21 cellular contexts compared by ENCODE assay signal in the genomic region with DNA sequence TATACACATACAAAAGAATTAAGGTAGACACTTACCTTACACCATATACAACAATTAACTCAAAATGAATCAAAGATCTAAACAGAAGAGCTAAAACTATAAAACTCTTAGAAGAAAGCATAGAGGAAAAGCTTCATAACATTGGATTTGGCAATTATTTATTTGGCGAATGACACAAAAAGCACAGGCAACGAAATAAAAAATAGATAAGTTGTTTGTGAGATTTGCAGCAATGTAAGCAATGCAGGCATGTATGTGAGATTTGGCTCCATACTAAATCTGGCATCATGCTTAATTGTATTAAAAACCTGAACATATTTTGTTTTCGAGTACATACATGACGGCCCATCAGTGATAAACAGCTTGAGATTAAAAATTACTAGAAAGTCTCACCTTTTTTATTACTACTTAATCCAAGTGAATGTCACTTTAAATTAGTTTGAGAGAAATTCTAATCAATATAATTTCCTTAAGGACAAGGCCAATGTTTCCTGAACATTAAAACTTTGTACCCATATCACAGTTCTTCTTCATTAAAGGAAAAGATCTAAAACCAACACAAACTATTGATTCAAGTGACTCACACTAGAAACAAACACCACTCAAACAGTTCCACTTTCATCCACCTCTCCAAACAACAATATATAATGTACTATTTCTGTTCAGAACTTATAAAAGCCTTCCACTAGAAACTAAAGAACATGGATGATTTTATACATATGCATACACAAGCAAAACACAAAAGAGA. TPM values are rescaled to one million over a fixed set of nuclear protein-coding genes. Genes with fewer than 3 reads are reported as not detected.
DNase-seq lines count a peak whose midpoint lies in the region; ATAC-seq, FAIRE-seq and TF ChIP-seq lines count a peak whose summit lies in the region.
"Had no signal": no experiment of that assay in that cellular context is flagged by ENCODE, and none has a peak within 500 bp of the region (broad histone marks: within the 10 kb centered on the region; RNA-seq: fewer than 3 reads in every experiment).

No MANE protein-coding gene starts in this region.

- no peak for TF ChIP-seq EP300 in K562 (IDR thresholded peaks at IDR 0.05; ENCODE audit: low read length)

- TF ChIP-seq POLR2A in K562 (conservative IDR thresholded peaks at IDR 0.05) = no peak
- no peak for TF ChIP-seq POLR2A in GM12892 (IDR thresholded peaks at IDR 0.05; ENCODE audit: low read depth, low read length)

- no peak overlapping the region for H2AFZ ChIP-seq in K562 (ENCODE audit: low read depth, low read length)
- H2AFZ ChIP-seq: GM23338 had no signal

- FAIRE-seq in K562 (lab: Jason Lieb, UNC) = no peak
- no peak for FAIRE-seq in GM12892 (lab: Jason Lieb, UNC)
- FAIRE-seq: G401.6, GM12891, GM18507, H54 had no signal

- DNase-seq in DMS53 (lab: John Stamatoyannopoulos, UW) = peak; percentile 75
- DNase-seq in K562 (ENCODE audit: extremely low read depth in 1 of 4, low spot score in 3 of 4) = no peak
- DNase-seq in left lobe of liver (ENCODE audit: low spot score) = no peak
- DNase-seq in mucosa of descending colon = no peak
- DNase-seq in stimulated activated CD4-positive, alpha-beta T cell treated with anti-CD3 and anti-CD28 coated beads, Interleukin-4, amount 100 ng/mL, for 4 hours = no peak
- no peak for DNase-seq in GM12892 (ENCODE audit: insufficient read length)
- DNase-seq in activated CD4-positive, CD25-positive, alpha-beta regulatory T cell (lab: John Stamatoyannopoulos, UW) = no peak
- DNase-seq: 8988T; Calu3; CD8-positive, alpha-beta T cell; HCEC 1CT had no signal

- H3K27me3 ChIP-seq in K562 (ENCODE audit: control insufficient read depth in 2 of 2, insufficient read depth in 2 of 2, low read length in 2 of 2) = peaks cover 13 to 28% of the 10 kb centered on the region in 2 experiments
- H3K27me3 ChIP-seq: BLaER1 had no signal

- in situ Hi-C loops in K562 (cut with MboI) = no loop called here

- POLR2A ChIA-PET in K562 (lab: Yijun Ruan, JAX) = no interaction called here

- ATAC-seq in K562 = no peak
- peak; percentile 30 for ATAC-seq in left lobe of liver
- ATAC-seq in mucosa of descending colon = peak; percentile 34
- no peak for ATAC-seq in GM19395 (IDR thresholded peaks at IDR 0.05; ENCODE audit: unreplicated experiment)
- ATAC-seq: CD8-positive, alpha-beta T cell; GM23338 had no signal

- H3K36me3 ChIP-seq in K562 (ENCODE audit: control insufficient read depth, insufficient read depth, low read length) (no peaks in the 10 kb centered on the region), mucosa of descending colon (ENCODE audit: low read depth) (no peaks in the 10 kb centered on the region)
- H3K36me3 ChIP-seq: BLaER1 had no signal

- no peaks in the 10 kb centered on the region for H3K9me1 ChIP-seq in K562 (ENCODE audit: control insufficient read depth, insufficient read depth, low read length)

- H3K9ac ChIP-seq in K562 (ENCODE audit: insufficient read depth in 1 of 2, low read depth in 2 of 2, low read length in 2 of 2) = no peak overlapping the region
- H3K9ac ChIP-seq: BLaER1 had no signal

- no peaks in the 10 kb centered on the region for H4K20me1 ChIP-seq in K562 (replicated peaks; ENCODE audit: control insufficient read depth, insufficient read depth, low read length)
- H4K20me1 ChIP-seq: BLaER1 had no signal

- CTCF ChIA-PET in K562 (lab: Yijun Ruan, JAX; ENCODE audit: low intra/inter-chr PET ratio) = no interaction called here

- intact Hi-C loops in K562 (cut with micrococcal nuclease) = no loop called here
- intact Hi-C loops in mucosa of descending colon (cut with DNase I, micrococcal nuclease) = no loop called here

- H3K4me3 ChIP-seq in K562 (no peak overlapping the region), mucosa of descending colon (no peak overlapping the region)
- H3K4me3 ChIP-seq: BLaER1, GM23338 had no signal

- H3K4me1 ChIP-seq in K562 (replicated peaks in 1 of 2; ENCODE audit: control insufficient read depth in 2 of 2, insufficient read depth in 2 of 2, low read length in 2 of 2) (no peaks in the 10 kb centered on the region), mucosa of descending colon (ENCODE audit: low read depth) (no peaks in the 10 kb centered on the region)
- H3K4me1 ChIP-seq: BLaER1 had no signal

- no peak overlapping the region for H3K27ac ChIP-seq in K562 (ENCODE audit: extremely low read depth, low read depth, low read length)
- H3K27ac ChIP-seq: BLaER1 had no signal

- no TSS peak for BruUV-seq in K562 (replicated peaks; lab: Mats Ljungman, UMichigan)

- TF ChIP-seq RAD21 in K562 (CRISPR knock-in tag; conservative IDR thresholded peaks at IDR 0.05 in 1 of 2, IDR thresholded peaks at IDR 0.05 in 1 of 2) = no peak

- H3K79me2 ChIP-seq in K562 (ENCODE audit: control insufficient read depth, insufficient read depth, low read length) = no peaks in the 10 kb centered on the region

- WGBS in K562 (ENCODE audit: insufficient coverage, low coverage, missing lambda C conversion rate) = 0% methylated on average over 4 of the region's 4 CpGs

- no peak for TF ChIP-seq CTCF in K562 (IDR thresholded peaks at IDR 0.05 in 2 of 3, conservative IDR thresholded peaks at IDR 0.05 in 1 of 3; ENCODE audit: insufficient read depth in 2 of 3, low read depth in 1 of 3, low read length in 3 of 3)
- TF ChIP-seq CTCF in mucosa of descending colon (IDR thresholded peaks at IDR 0.05) = no peak

- H3K4me2 ChIP-seq in K562 (ENCODE audit: insufficient read depth, low read length) = no peak overlapping the region
- H3K4me2 ChIP-seq: BLaER1, GM23338 had no signal

- H3K9me3 ChIP-seq in K562 (replicated peaks; ENCODE audit: control insufficient read depth, insufficient read depth, low read depth, low read length) (no peaks in the 10 kb centered on the region; the same call in 1 of the 2 replicates), mucosa of descending colon (no peaks in the 10 kb centered on the region)

RNA-seq across cellular contexts. Expression of a gene that starts 23.1 kb away (rescaled TPM):
- total RNA-seq in K562 (2011; cell fraction: chromatin; rRNA removed; ENCODE audit: low replicate concordance) = 0.21 and 0.30 TPM in 2 replicates
- 0.33 and 0.53 TPM in 2 replicates for total RNA-seq in K562 (2011; cell fraction: nucleolus; rRNA removed)
- total RNA-seq in K562 (2011; cell fraction: nucleoplasm; rRNA removed) = 0.37 and 0.76 TPM in 2 replicates
- total RNA-seq in K562 (2014; rRNA removed) = not detected in 2 replicates
- total RNA-seq in K562 (2014; rRNA removed; fragmentation: Illumina TruSeq; extraction: Trizol) = not detected in 2 replicates
- not detected in 2 replicates for total RNA-seq in K562 (2015; rRNA removed; fragmentation: Illumina TruSeq; extraction: Trizol)
- total RNA-seq in K562 (2021) = 0.45 TPM in 1 of 2 replicates, not detected in the other
- polyA plus RNA-seq in K562 (2011; rRNA removed) = 0.08 and 0.35 TPM in 2 replicates
- 0.42 and 0.58 TPM in 2 replicates for polyA plus RNA-seq in K562 (2011; cell fraction: cytosol; rRNA removed)
- polyA plus RNA-seq in K562 (2011; cell fraction: nucleus; rRNA removed) = 1.0 and 1.2 TPM in 2 replicates
- polyA plus RNA-seq in K562 (2012) = 0.13 and 1.1 TPM in 2 replicates
- polyA plus RNA-seq in K562 (2014; fragmentation: Illumina TruSeq; extraction: Trizol) = 0.07 TPM in 1 of 2 replicates, not detected in the other
- not detected for polyA plus RNA-seq in K562 (2014; fragmentation: Nextera tagmentation; extraction: Ambion mirVana)
- polyA plus RNA-seq in K562 (2014; rRNA removed) = 0.67 TPM in 1 of 2 replicates, not detected in the other
- not detected in 2 replicates for polyA minus RNA-seq in K562 (2011; rRNA and poly(A)+ RNA removed)
- polyA minus RNA-seq in K562 (2011; cell fraction: cytosol; rRNA and poly(A)+ RNA removed) = not detected in 2 replicates
- not detected in 2 replicates for polyA minus RNA-seq in K562 (2011; cell fraction: nucleus; rRNA and poly(A)+ RNA removed)
- total RNA-seq in left lobe of liver = 0.45 TPM
- total RNA-seq in mucosa of descending colon = 10 to 100 TPM; 31.9 to 71.6 (median 40.6) TPM
- not detected for polyA plus RNA-seq in GM12892 (2012; ENCODE audit: missing spikeins)
- total RNA-seq: A673; CD8-positive, alpha-beta T cell had no signal
- polyA plus RNA-seq: AG04450, CD14-positive monocyte had no signal

RNA-seq across cellular contexts. Expression of a gene that starts 38.7 kb away (rescaled TPM):
- total RNA-seq in K562 (2011; cell fraction: chromatin; rRNA removed; ENCODE audit: low replicate concordance) = not detected in 2 replicates
- total RNA-seq in K562 (2011; cell fraction: nucleolus; rRNA removed) = not detected in 2 replicates
- total RNA-seq in K562 (2011; cell fraction: nucleoplasm; rRNA removed) = not detected in 2 replicates
- total RNA-seq in K562 (2014; rRNA removed) = not detected in 2 replicates
- total RNA-seq in K562 (2014; rRNA removed; fragmentation: Illumina TruSeq; extraction: Trizol) = not detected in 2 replicates
- total RNA-seq in K562 (2015; rRNA removed; fragmentation: Illumina TruSeq; extraction: Trizol) = not detected in 2 replicates
- not detected in 2 replicates for total RNA-seq in K562 (2021)
- polyA plus RNA-seq in K562 (2011; rRNA removed) = not detected in 2 replicates
- polyA plus RNA-seq in K562 (2011; cell fraction: cytosol; rRNA removed) = not detected in 2 replicates
- polyA plus RNA-seq in K562 (2011; cell fraction: nucleus; rRNA removed) = not detected in 2 replicates
- polyA plus RNA-seq in K562 (2012) = 0.06 TPM in 1 of 2 replicates, not detected in the other
- not detected in 2 replicates for polyA plus RNA-seq in K562 (2014; fragmentation: Illumina TruSeq; extraction: Trizol)
- polyA plus RNA-seq in K562 (2014; fragmentation: Nextera tagmentation; extraction: Ambion mirVana) = not detected
- 0.21 TPM in 1 of 2 replicates, not detected in the other for polyA plus RNA-seq in K562 (2014; rRNA removed)
- not detected in 2 replicates for polyA minus RNA-seq in K562 (2011; rRNA and poly(A)+ RNA removed)
- not detected in 2 replicates for polyA minus RNA-seq in K562 (2011; cell fraction: cytosol; rRNA and poly(A)+ RNA removed)
- polyA minus RNA-seq in K562 (2011; cell fraction: nucleus; rRNA and poly(A)+ RNA removed) = not detected in 2 replicates
- 2.6 TPM for total RNA-seq in left lobe of liver
- total RNA-seq in mucosa of descending colon = 100 to 1,000 TPM in 1 of 3 donors, 10 to 100 TPM in 2; 33.1 to 102 (median 63.3) TPM
- polyA plus RNA-seq in GM12892 (2012; ENCODE audit: missing spikeins) = not detected
- total RNA-seq: A673; CD8-positive, alpha-beta T cell had no signal
- polyA plus RNA-seq: AG04450, CD14-positive monocyte had no signal

RNA-seq across cellular contexts. Expression of a gene that starts 54.1 kb away (rescaled TPM):
- total RNA-seq in K562 (2011; cell fraction: chromatin; rRNA removed; ENCODE audit: low replicate concordance) = 0.46 and 3.1 TPM in 2 replicates
- 1.6 and 4.2 TPM in 2 replicates for total RNA-seq in K562 (2011; cell fraction: nucleolus; rRNA removed)
- total RNA-seq in K562 (2011; cell fraction: nucleoplasm; rRNA removed) = 0.81 and 2.3 TPM in 2 replicates
- total RNA-seq in K562 (2014; rRNA removed) (0.14 and 0.16 TPM in 2 replicates), K562 (2014; rRNA removed; fragmentation: Illumina TruSeq; extraction: Trizol) (not detected in 2 replicates), K562 (2015; rRNA removed; fragmentation: Illumina TruSeq; extraction: Trizol) (0.04 TPM in 1 of 2 replicates, not detected in the other), K562 (2021) (0.20 and 0.31 TPM in 2 replicates), left lobe of liver (8.5 TPM), mucosa of descending colon (10 to 100 TPM in 1 of 3 donors, 1 to 10 TPM in 2; 8.0 to 18.6 (median 8.1) TPM)
- polyA plus RNA-seq in K562 (2011; rRNA removed) (0.32 and 0.49 TPM in 2 replicates), K562 (2014; fragmentation: Illumina TruSeq; extraction: Trizol) (0.07 and 0.17 TPM in 2 replicates), K562 (2014; fragmentation: Nextera tagmentation; extraction: Ambion mirVana) (not detected), K562 (2014; rRNA removed) (0.08 and 0.66 TPM in 2 replicates)
- polyA plus RNA-seq in K562 (2011; cell fraction: cytosol; rRNA removed) = 0.09 and 1.1 TPM in 2 replicates
- 0.59 and 3.8 TPM in 2 replicates for polyA plus RNA-seq in K562 (2011; cell fraction: nucleus; rRNA removed)
- 0.30 and 0.54 TPM in 2 replicates for polyA plus RNA-seq in K562 (2012)
- polyA minus RNA-seq in K562 (2011; rRNA and poly(A)+ RNA removed) = 1.2 TPM in 1 of 2 replicates, not detected in the other
- polyA minus RNA-seq in K562 (2011; cell fraction: cytosol; rRNA and poly(A)+ RNA removed) = 1.4 TPM in 1 of 2 replicates, not detected in the other
- 0.67 and 0.94 TPM in 2 replicates for polyA minus RNA-seq in K562 (2011; cell fraction: nucleus; rRNA and poly(A)+ RNA removed)
- 1.3 TPM for polyA plus RNA-seq in GM12892 (2012; ENCODE audit: missing spikeins)
- total RNA-seq: A673; Calu3; CD8-positive, alpha-beta T cell had no signal
- polyA plus RNA-seq: CD14-positive monocyte had no signal

Comparison
In these comparisons a context has a peak if more than half of its experiments do, and no peak if none do; other contexts are left out.
1. ATAC-seq: peak in left lobe of liver (single experiment) and mucosa of descending colon (single experiment); none in K562 (single experiment) and GM19395 (single experiment).
2. RNA of a gene that starts 23.1 kb away (total RNA-seq): 31.9 to 71.6 TPM in mucosa of descending colon; 0.45 TPM in left lobe of liver (single experiment) and 0.21 to 0.76 TPM in K562; every median in the first group is over 10 times any median in the second.